21 cellular contexts compared by ENCODE assay signal in the genomic region with DNA sequence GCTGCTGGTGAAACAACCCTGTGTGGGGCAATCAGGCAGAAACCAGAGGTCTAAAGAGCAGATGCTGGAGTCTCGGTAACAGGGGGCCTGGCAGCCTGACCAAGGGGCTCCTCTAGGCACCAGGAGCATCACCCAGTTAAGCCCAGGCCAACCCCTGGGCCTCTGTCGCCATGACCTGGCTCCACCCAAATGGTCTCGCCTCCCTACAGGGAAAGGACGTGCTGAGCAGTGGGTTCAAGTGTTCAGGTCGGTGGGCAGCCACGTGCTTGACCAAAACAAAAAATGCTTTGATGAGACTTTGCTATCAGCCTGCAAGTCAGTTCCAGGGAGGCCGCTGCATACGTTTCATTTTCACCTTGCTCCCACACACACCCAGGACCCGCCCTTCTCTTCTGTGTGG.
"Had no signal": no experiment of that assay in that cellular context is flagged by ENCODE, and none has a peak within 500 bp of the region (broad histone marks: within the 10 kb centered on the region; RNA-seq: fewer than 3 reads in every experiment).

No MANE protein-coding gene starts in this region.

- ATAC-seq: activated naive CD4-positive, alpha-beta T cell treated with anti-CD3 and anti-CD28 coated beads, Interleukin-2, amount 50 U/mL, for 72 hours; naive thymus-derived CD8-positive, alpha-beta T cell; pancreas; right cardiac atrium; WTC11 had no signal

- H3K36me3 Mint-ChIP-seq: activated naive CD4-positive, alpha-beta T cell treated with anti-CD3 and anti-CD28 coated beads, Interleukin-2, amount 50 U/mL, for 72 hours; naive thymus-derived CD8-positive, alpha-beta T cell had no signal

- H3K4me1 Mint-ChIP-seq: mesothelial cell of epicardium; naive thymus-derived CD8-positive, alpha-beta T cell had no signal

- H3K4me3 ChIP-seq: ascending aorta, dorsolateral prefrontal cortex, left ventricle myocardium inferior, pancreas, tibial artery had no signal

- H3K27me3 Mint-ChIP-seq: naive thymus-derived CD8-positive, alpha-beta T cell had no signal

- DNase-seq: activated CD4-positive, alpha-beta T cell treated with anti-CD3 and anti-CD28 coated beads for 4 hours; activated CD4-positive, alpha-beta T cell treated with anti-CD3 and anti-CD28 coated beads, Interleukin-2, amount 50 U/mL, for 48 hours; brain microvascular endothelial cell; caudate nucleus; dorsolateral prefrontal cortex; left ventricle myocardium inferior; naive thymus-derived CD8-positive, alpha-beta T cell; stimulated activated CD4-positive, alpha-beta T cell treated with anti-CD3 and anti-CD28 coated beads, Interleukin-1b, Interleukin-23, amount 100 ng/mL, for 48 hours; T-helper 1 cell; T-helper 9 cell; tibial artery had no signal

- H3K4me3 Mint-ChIP-seq: activated T-helper 1 cell treated with anti-CD3 and anti-CD28 coated beads, Interleukin-12 subunit alpha, Interleukin-12 subunit beta, Interleukin-2, Interleukin-4 antibody, amounts not matched to agents 30 ng/mL and 10 ng/mL and 1 ng/mL, durations not matched to agents 14 hours and 24 hours and 36 hours; mesothelial cell of epicardium; naive thymus-derived CD8-positive, alpha-beta T cell; stimulated activated naive CD8-positive, alpha-beta T cell treated with anti-CD3 and anti-CD28 coated beads, Interleukin-15, Interleukin-2, amounts not matched to agents 100 ng/mL and 50 ng/mL, for 24 hours; WTC11 had no signal

- H3K27ac ChIP-seq: ascending aorta, brain microvascular endothelial cell, dorsolateral prefrontal cortex, epithelial cell of prostate, left ventricle myocardium inferior, neutrophil, pancreas, tibial artery had no signal

- H3K27ac Mint-ChIP-seq: activated naive CD4-positive, alpha-beta T cell treated with anti-CD3 and anti-CD28 coated beads, Interleukin-2, amount 50 U/mL, for 72 hours; activated T-helper 1 cell treated with anti-CD3 and anti-CD28 coated beads, Interleukin-12 subunit alpha, Interleukin-12 subunit beta, Interleukin-2, Interleukin-4 antibody, amounts not matched to agents 30 ng/mL and 10 ng/mL and 1 ng/mL, durations not matched to agents 14 hours and 24 hours and 36 hours; mesothelial cell of epicardium; stimulated activated naive CD8-positive, alpha-beta T cell treated with anti-CD3 and anti-CD28 coated beads, Interleukin-15, Interleukin-2, amounts not matched to agents 100 ng/mL and 50 ng/mL, for 24 hours; WTC11 had no signal

- H3K9me3 ChIP-seq: ascending aorta, neutrophil, pancreas, tibial artery had no signal

- H3K36me3 ChIP-seq: ascending aorta, brain microvascular endothelial cell, left ventricle myocardium inferior, neutrophil, pancreas, tibial artery had no signal

- H3K9me3 Mint-ChIP-seq: activated naive CD4-positive, alpha-beta T cell treated with anti-CD3 and anti-CD28 coated beads, Interleukin-2, amount 50 U/mL, for 72 hours; activated T-helper 1 cell treated with anti-CD3 and anti-CD28 coated beads, Interleukin-12 subunit alpha, Interleukin-12 subunit beta, Interleukin-2, Interleukin-4 antibody, amounts not matched to agents 30 ng/mL and 10 ng/mL and 1 ng/mL, durations not matched to agents 14 hours and 24 hours and 36 hours; naive thymus-derived CD8-positive, alpha-beta T cell; stimulated activated naive CD8-positive, alpha-beta T cell treated with anti-CD3 and anti-CD28 coated beads, Interleukin-15, Interleukin-2, amounts not matched to agents 100 ng/mL and 50 ng/mL, for 24 hours had no signal

- H3K27me3 ChIP-seq: ascending aorta, brain microvascular endothelial cell, dorsolateral prefrontal cortex, neutrophil, pancreas, tibial artery had no signal
